26 cellular contexts compared by ENCODE assay signal in the genomic region with DNA sequence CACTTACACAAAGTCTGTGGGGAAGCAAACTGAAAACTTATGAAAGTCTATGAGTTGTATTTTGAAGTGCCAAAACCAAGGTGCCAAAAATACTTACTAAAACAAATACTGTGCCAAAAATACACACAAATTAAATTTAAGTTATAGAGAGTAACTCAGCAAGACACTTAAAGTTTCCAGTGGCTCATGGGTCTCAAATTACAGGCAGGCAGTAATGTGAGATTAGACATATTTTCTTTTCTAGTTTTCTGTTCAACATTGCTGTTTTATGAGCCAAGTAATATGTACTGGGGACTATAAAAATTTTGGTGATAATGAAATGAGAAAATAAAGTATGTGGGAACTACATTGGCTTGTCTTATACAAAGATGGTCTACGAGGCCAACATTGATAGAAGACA.
"Had no signal": no experiment of that assay in that cellular context is flagged by ENCODE, and none has a peak within 500 bp of the region (broad histone marks: within the 10 kb centered on the region; RNA-seq: fewer than 3 reads in every experiment).

No MANE protein-coding gene starts in this region.

- ATAC-seq: activated CD4-positive, CD25-positive, alpha-beta regulatory T cell treated with anti-CD3 and anti-CD28 coated beads, Interleukin-2, amount 50 U/mL, for 24 hours; activated CD8-positive, alpha-beta T cell treated with anti-CD3 and anti-CD28 coated beads, Interleukin-2, amount 10 ng/mL, durations not matched to agents 7 days and 5 days; body of pancreas; Panc1; Right ventricle myocardium inferior; T-cell had no signal

- H3K27ac Mint-ChIP-seq: activated CD8-positive, alpha-beta T cell treated with anti-CD3 and anti-CD28 coated beads, Interleukin-2, amount 10 ng/mL, durations not matched to agents 7 days and 5 days; activated naive CD8-positive, alpha-beta T cell treated with anti-CD3 and anti-CD28 coated beads, Interleukin-2, amount 10 ng/mL, durations not matched to agents 7 days and 5 days; T-cell had no signal

- H3K4me3 ChIP-seq: body of pancreas, SK-N-MC had no signal

- H3K36me3 Mint-ChIP-seq: activated naive CD8-positive, alpha-beta T cell treated with anti-CD3 and anti-CD28 coated beads, Interleukin-2, amount 10 ng/mL, durations not matched to agents 7 days and 5 days; T-cell had no signal

- DNase-seq: activated CD4-positive, alpha-beta T cell treated with anti-CD3 and anti-CD28 coated beads for 4 hours; activated CD4-positive, alpha-beta T cell treated with anti-CD3 and anti-CD28 coated beads, Interleukin-2, amount 50 U/mL, for 4 hours; activated CD8-positive, alpha-beta memory T cell treated with anti-CD3 and anti-CD28 coated beads, Interleukin-2, amount 50 U/mL, for 48 hours; activated CD8-positive, alpha-beta T cell treated with anti-CD3 and anti-CD28 coated beads, Interleukin-2, amount 10 ng/mL, durations not matched to agents 7 days and 5 days; activated naive CD4-positive, alpha-beta T cell treated with anti-CD3 and anti-CD28 coated beads, Interleukin-2, amount 50 U/mL, for 16 hours; activated naive CD8-positive, alpha-beta T cell treated with anti-CD3 and anti-CD28 coated beads, Interleukin-2, amount 10 ng/mL, durations not matched to agents 7 days and 5 days; activated T-cell treated with anti-CD3 and anti-CD28 coated beads, Interleukin-2, amount 50 U/mL, for 1 hour; aorta; body of pancreas; central memory CD4-positive, alpha-beta T cell; Kasumi-1; KBM-7; NCI-H1048; NCI-H2029; NCI-H2107; NCI-H510A treated with DMSO at 0.1 percent for 48 hours; NCI-H69; NK-92 treated with Interleukin-12 subunit alpha and Interleukin-12 subunit beta, amount 100 ng/mL, for 24 hours; OCI-M1; RPMI8226; T-cell; WERI-Rb-1 had no signal

- H3K9me3 Mint-ChIP-seq: activated naive CD8-positive, alpha-beta T cell treated with anti-CD3 and anti-CD28 coated beads, Interleukin-2, amount 10 ng/mL, durations not matched to agents 7 days and 5 days had no signal

- H3K4me1 Mint-ChIP-seq: activated naive CD8-positive, alpha-beta T cell treated with anti-CD3 and anti-CD28 coated beads, Interleukin-2, amount 10 ng/mL, durations not matched to agents 7 days and 5 days; T-cell had no signal

- H3K27me3 Mint-ChIP-seq: activated naive CD8-positive, alpha-beta T cell treated with anti-CD3 and anti-CD28 coated beads, Interleukin-2, amount 10 ng/mL, durations not matched to agents 7 days and 5 days had no signal

- H3K4me3 Mint-ChIP-seq: activated CD8-positive, alpha-beta T cell treated with anti-CD3 and anti-CD28 coated beads, Interleukin-2, amount 10 ng/mL, durations not matched to agents 7 days and 5 days; activated naive CD8-positive, alpha-beta T cell treated with anti-CD3 and anti-CD28 coated beads, Interleukin-2, amount 10 ng/mL, durations not matched to agents 7 days and 5 days; T-cell had no signal
